ENCODE assay signal across 8 cellular contexts in genomic region chr21:41880153-41880552, GRCh38. TPM values are rescaled to one million over a fixed set of nuclear protein-coding genes. Genes with fewer than 3 reads are reported as not detected.
DNase-seq lines count a peak whose midpoint lies in the region; ATAC-seq and TF ChIP-seq lines count a peak whose summit lies in the region.

No MANE protein-coding gene starts in this region.

- dilution Hi-C loops in mammary epithelial cell (cut with HindIII; ENCODE audit: low sequenced_read_pairs), result no loop called here

- H3K9me3 ChIP-seq in CD4-positive, alpha-beta memory T cell (ENCODE audit: control insufficient read depth in 1 of 2, low read length in 2 of 2), result no peaks in the 10 kb centered on the region
- H3K9me3 ChIP-seq in Karpas-422 (ENCODE audit: low read length), result no peaks in the 10 kb centered on the region
- H3K9me3 ChIP-seq in mammary epithelial cell (replicated peaks; ENCODE audit: insufficient read depth, low read length), result no peaks in the 10 kb centered on the region
- H3K9me3 ChIP-seq in neural cell (ENCODE audit: low read length), result no peaks in the 10 kb centered on the region

- peak overlapping the region in 1 of 2 donors; percentile 74 for H3K4me3 ChIP-seq in CD4-positive, alpha-beta memory T cell (ENCODE audit: low read length in 2 of 2)
- H3K4me3 ChIP-seq in Karpas-422 (ENCODE audit: low read length) (peak overlapping the region; percentile 94; the same call in 1 of the 2 replicates), mammary epithelial cell (replicated peaks in 1 of 3; ENCODE audit: insufficient read depth in 1 of 3, low read depth in 2 of 3, low read length in 3 of 3) (peak overlapping the region; percentile 66 to 85 (median 84)), neural cell (ENCODE audit: low read length) (peak overlapping the region; percentile 83)

- H3F3A ChIP-seq in neural cell (ENCODE audit: insufficient read depth, low read length, poor library complexity, severe bottlenecking), result no peaks in the 10 kb centered on the region

- no peaks in the 10 kb centered on the region for H3K27me3 ChIP-seq in CD4-positive, alpha-beta memory T cell (ENCODE audit: insufficient read depth, low read length)
- no peaks in the 10 kb centered on the region for H3K27me3 ChIP-seq in Karpas-422 (ENCODE audit: low read length)
- H3K27me3 ChIP-seq in mammary epithelial cell (ENCODE audit: insufficient read depth, low read length), result no peaks in the 10 kb centered on the region
- no peaks in the 10 kb centered on the region for H3K27me3 ChIP-seq in neural cell (ENCODE audit: insufficient read depth, low read depth, low read length)

- peaks cover 0 to 7% of the 10 kb centered on the region in 2 donors for H3K36me3 Mint-ChIP-seq in CD4-positive, alpha-beta memory T cell

- no peak for TF ChIP-seq EP300 in neural cell (conservative IDR thresholded peaks at IDR 0.05; ENCODE audit: poor library complexity, severe bottlenecking)

- H3K9ac ChIP-seq in Karpas-422 (ENCODE audit: low read length) (peak overlapping the region; percentile 93), mammary epithelial cell (ENCODE audit: insufficient read depth, low read length) (no peak overlapping the region), neural cell (ENCODE audit: low read length) (no peak overlapping the region)

- no peaks in the 10 kb centered on the region for H3K9me2 ChIP-seq in Karpas-422 (replicated peaks; ENCODE audit: insufficient read depth, low read length)
- no peaks in the 10 kb centered on the region for H3K9me2 ChIP-seq in neural cell (ENCODE audit: insufficient read depth, low read length)

- H3K4me3 Mint-ChIP-seq in CD4-positive, alpha-beta memory T cell, result peak overlapping the region in 7 of 8 donors; percentile 85 to 93 (median 90)

- H3K4me2 ChIP-seq in Karpas-422 (ENCODE audit: low read depth, low read length, poor library complexity, severe bottlenecking) (peak overlapping the region; percentile 99), mammary epithelial cell (ENCODE audit: insufficient read depth, low read depth, low read length) (peak overlapping the region; percentile 87), neural cell (ENCODE audit: low read length) (peak overlapping the region; percentile 57)

- CTCF ChIA-PET in CD4-positive, alpha-beta memory T cell (lab: Charles Lee; ENCODE audit: partially characterized antibody), result interaction anchor here (1.1 to 1.9 kb wide), 5 partner anchors 16 to 228 kb away, joined by 3 to 13 read pairs (median 4); no protein-coding TSS in a partner anchor
- CTCF ChIA-PET in mammary epithelial cell (lab: Charles Lee; ENCODE audit: low non-redundant PET), result no interaction called here

- H3K4me1 Mint-ChIP-seq in CD4-positive, alpha-beta memory T cell, result peaks cover 14 to 36% (median 24%) of the 10 kb centered on the region in 4 donors

- WGBS in mammary epithelial cell (ENCODE audit: low coverage, missing lambda C conversion rate), result 89% methylated on average over 9 of the region's 9 CpGs

- ATAC-seq in GM21737 (IDR thresholded peaks at IDR 0.05; ENCODE audit: unreplicated experiment), result no peak

- BruUV-seq in mammary epithelial cell (replicated peaks; lab: Mats Ljungman, UMichigan), result no TSS peak

- peaks cover 26% of the 10 kb centered on the region for H3K4me1 ChIP-seq in CD4-positive, alpha-beta memory T cell (ENCODE audit: insufficient read depth, low read length)
- H3K4me1 ChIP-seq in Karpas-422 (ENCODE audit: low read length) (peaks cover 24% of the 10 kb centered on the region), mammary epithelial cell (ENCODE audit: insufficient read depth, low read length) (peaks cover 12% of the 10 kb centered on the region)

- POLR2A ChIA-PET in CD4-positive, alpha-beta memory T cell (lab: Charles Lee; ENCODE audit: partially characterized antibody), result interaction anchor here (0.5 to 3.6 kb wide), 9 partner anchors 16 to 524 kb away, joined by 3 to 53 read pairs (median 4); partner anchors contain the start of genes UBASH3A and ZBTB21

- H4K20me1 ChIP-seq in Karpas-422 (ENCODE audit: insufficient read depth, low read depth, low read length) (peaks cover 22% of the 10 kb centered on the region), mammary epithelial cell (ENCODE audit: insufficient read depth, low read length) (no peaks in the 10 kb centered on the region), neural cell (ENCODE audit: insufficient read depth) (no peaks in the 10 kb centered on the region)

- peaks cover 7% of the 10 kb centered on the region for H3K79me2 ChIP-seq in Karpas-422 (ENCODE audit: low read length)
- H3K79me2 ChIP-seq in mammary epithelial cell (ENCODE audit: insufficient read depth, low read length), result peaks cover 34% of the 10 kb centered on the region
- H3K79me2 ChIP-seq in neural cell (replicated peaks; ENCODE audit: insufficient read depth, low read length), result peaks cover 3% of the 10 kb centered on the region

- H2AFZ ChIP-seq in Karpas-422 (ENCODE audit: low read length) (no peak overlapping the region), mammary epithelial cell (ENCODE audit: low read depth, low read length) (no peak overlapping the region), neural cell (ENCODE audit: low read depth, low read length) (no peak overlapping the region)

- TF ChIP-seq CTCF in mammary epithelial cell (conservative IDR thresholded peaks at IDR 0.05 in 1 of 2, IDR thresholded peaks at IDR 0.05 in 1 of 2; ENCODE audit: extremely low read depth in 1 of 2, insufficient read depth in 1 of 2, low read depth in 1 of 2, low read length in 2 of 2), result no peak
- no peak for TF ChIP-seq CTCF in neural cell (IDR thresholded peaks at IDR 0.05; ENCODE audit: poor library complexity, severe bottlenecking)

- no peak for TF ChIP-seq RAD21 in neural cell (conservative IDR thresholded peaks at IDR 0.05)

- H3K27me3 Mint-ChIP-seq in CD4-positive, alpha-beta memory T cell, result no peaks in the 10 kb centered on the region

- peak overlapping the region in 4 of 7 donors; percentile 71 to 96 (median 90) for H3K27ac Mint-ChIP-seq in CD4-positive, alpha-beta memory T cell

- intact Hi-C loops in CD4-positive, alpha-beta memory T cell (cut with micrococcal nuclease), result no loop called here
- intact Hi-C loops in mammary epithelial cell (cut with micrococcal nuclease), result no loop called here

- H3K36me3 ChIP-seq in CD4-positive, alpha-beta memory T cell (ENCODE audit: insufficient read depth, low read length), result no peaks in the 10 kb centered on the region
- H3K36me3 ChIP-seq in Karpas-422 (ENCODE audit: insufficient read depth, low read length), result no peaks in the 10 kb centered on the region
- H3K36me3 ChIP-seq in mammary epithelial cell (ENCODE audit: insufficient read depth, low read length), result no peaks in the 10 kb centered on the region
- H3K36me3 ChIP-seq in neural cell (ENCODE audit: insufficient read depth, low read length), result no peaks in the 10 kb centered on the region

- no peak for DNase-seq in CD4-positive, alpha-beta memory T cell
- no peak for DNase-seq in Karpas-422
- DNase-seq in mammary epithelial cell, result no peak
- no peak for DNase-seq in stimulated activated CD4-positive, alpha-beta T cell treated with anti-CD3 and anti-CD28 coated beads, Interleukin-2, amount 100 ng/mL, for 48 hours
- DNase-seq in NCI-H2227 (lab: John Stamatoyannopoulos, UW; ENCODE audit: unreplicated experiment), result no peak
- DNase-seq in NOMO-1 treated with dmso at 0.1 percent for 144 hours (lab: John Stamatoyannopoulos, UW; ENCODE audit: unreplicated experiment), result no peak

- in situ Hi-C loops in mammary epithelial cell (cut with MboI; ENCODE audit: low sequenced_read_pairs in 2 of 2), result no loop called here

- H3K9me3 Mint-ChIP-seq in CD4-positive, alpha-beta memory T cell, result peaks cover 0 to 2% (median 0%) of the 10 kb centered on the region in 8 donors

- H3K27ac ChIP-seq in CD4-positive, alpha-beta memory T cell (ENCODE audit: low read depth, low read length), result no peak overlapping the region
- H3K27ac ChIP-seq in Karpas-422 (ENCODE audit: low read length) (no peak overlapping the region), mammary epithelial cell (ENCODE audit: insufficient read depth, low read depth, low read length) (no peak overlapping the region), neural cell (ENCODE audit: low read length) (no peak overlapping the region)

TF ChIP-seq in neural cell, 6 proteins besides CTCF, POLR2A, EP300 and RAD21 (continues in another document):
- TF ChIP-seq SMC3 (conservative IDR thresholded peaks at IDR 0.05; ENCODE audit: poor library complexity) (no peak), TAF1 (IDR thresholded peaks at IDR 0.05; ENCODE audit: low read depth) (no peak), EZH2 (IDR thresholded peaks at IDR 0.05; ENCODE audit: borderline replicate concordance, insufficient read depth, low read length, poor library complexity, severe bottlenecking) (no peak), REST (IDR thresholded peaks at IDR 0.05; ENCODE audit: borderline replicate concordance) (no peak), POLR2AphosphoS5 (IDR thresholded peaks at IDR 0.05) (no peak)

RNA-seq across cellular contexts. Expression of gene PRDM15, which starts 1.0 kb away (rescaled TPM):
- 10 to 100 TPM; 14.2 to 14.3 TPM for total RNA-seq in CD4-positive, alpha-beta memory T cell
- 1 to 10 TPM in 1 of 2 donors, under 1 TPM in 1; 0.50 to 3.3 TPM for polyA plus RNA-seq in CD4-positive, alpha-beta memory T cell
- total RNA-seq in Karpas-422 (2014; rRNA removed; shearing (Covaris generic); ENCODE audit: low replicate concordance), result 3.0 and 14.6 TPM in 2 replicates
- total RNA-seq in mammary epithelial cell, result 1 to 10 TPM; 7.2 to 8.1 TPM
- polyA plus RNA-seq in mammary epithelial cell (5.8 TPM), neural cell (4.1 and 5.6 TPM in 2 replicates)
- polyA minus RNA-seq in mammary epithelial cell (29.5 TPM), neural cell (9.4 and 11.2 TPM in 2 replicates)
